Comparison of ENCODE assay signal across 9 cellular contexts in genomic region chrX:46791927-46792825, GRCh38. TPM values are rescaled to one million over a fixed set of nuclear protein-coding genes. Genes with fewer than 3 reads are reported as not detected.
DNase-seq lines count a peak whose midpoint lies in the region; ATAC-seq and TF ChIP-seq lines count a peak whose summit lies in the region.
"Had no signal": no experiment of that assay in that cellular context is flagged by ENCODE, and none has a peak within 500 bp of the region (broad histone marks: within the 10 kb centered on the region; RNA-seq: fewer than 3 reads in every experiment).

No MANE protein-coding gene starts in this region.

- H3K9me3 Mint-ChIP-seq in activated CD4-positive, alpha-beta T cell treated with anti-CD3 and anti-CD28 coated beads, Interleukin-2, amount 10 ng/mL, durations not matched to agents 24 days and 14 days = no peaks in the 10 kb centered on the region
- H3K9me3 Mint-ChIP-seq in stimulated activated naive B cell treated with anti-CD40 and anti-IgM and Interleukin-4, amounts not matched to agents 10 μg/mL and 1 μg/mL and 100 μg/mL, for 72 hours = no peaks in the 10 kb centered on the region

- H3K27me3 Mint-ChIP-seq in activated CD4-positive, alpha-beta T cell treated with anti-CD3 and anti-CD28 coated beads, Interleukin-2, amount 10 ng/mL, durations not matched to agents 24 days and 14 days = no peaks in the 10 kb centered on the region
- no peaks in the 10 kb centered on the region for H3K27me3 Mint-ChIP-seq in stimulated activated naive B cell treated with anti-CD40 and anti-IgM and Interleukin-4, amounts not matched to agents 10 μg/mL and 1 μg/mL and 100 μg/mL, for 72 hours

- intact Hi-C loops in activated CD4-positive, alpha-beta T cell treated with anti-CD3 and anti-CD28 coated beads, Interleukin-2, amount 10 ng/mL, durations not matched to agents 24 days and 14 days (cut with micrococcal nuclease) = loop anchor here (1.0 to 10.0 kb wide), 5 partner anchors 33 to 245 kb away; partner anchors contain the start of genes SLC9A7 and ZNF674

- H3K36me3 Mint-ChIP-seq in activated CD4-positive, alpha-beta T cell treated with anti-CD3 and anti-CD28 coated beads, Interleukin-2, amount 10 ng/mL, durations not matched to agents 24 days and 14 days (ENCODE audit: low read depth) = no peaks in the 10 kb centered on the region
- no peaks in the 10 kb centered on the region for H3K36me3 Mint-ChIP-seq in stimulated activated naive B cell treated with anti-CD40 and anti-IgM and Interleukin-4, amounts not matched to agents 10 μg/mL and 1 μg/mL and 100 μg/mL, for 72 hours

- H3K4me3 ChIP-seq in foreskin fibroblast (ENCODE audit: low read depth in 1 of 2, low read length in 2 of 2) = no peak overlapping the region
- H3K4me3 ChIP-seq: tibial nerve had no signal

- H3K4me3 Mint-ChIP-seq in activated CD4-positive, alpha-beta T cell treated with anti-CD3 and anti-CD28 coated beads, Interleukin-2, amount 10 ng/mL, durations not matched to agents 24 days and 14 days = no peak overlapping the region
- H3K4me3 Mint-ChIP-seq in stimulated activated naive B cell treated with anti-CD40 and anti-IgM and Interleukin-4, amounts not matched to agents 10 μg/mL and 1 μg/mL and 100 μg/mL, for 72 hours = peak overlapping the region; percentile 10 to 61

- TF ChIP-seq CTCF in foreskin fibroblast (IDR thresholded peaks at IDR 0.05; ENCODE audit: low read depth, low read length) = no peak

- ATAC-seq in stimulated activated naive B cell treated with anti-CD40 and anti-IgM and Interleukin-4, amounts not matched to agents 10 μg/mL and 1 μg/mL and 100 μg/mL, for 72 hours (replicated peaks) = peak; percentile 83 to 85
- ATAC-seq in GM21447 (IDR thresholded peaks at IDR 0.05; ENCODE audit: unreplicated experiment) (no peak), HG03457 (IDR thresholded peaks at IDR 0.05; ENCODE audit: unreplicated experiment) (no peak)

- H3K27ac Mint-ChIP-seq in activated CD4-positive, alpha-beta T cell treated with anti-CD3 and anti-CD28 coated beads, Interleukin-2, amount 10 ng/mL, durations not matched to agents 24 days and 14 days = peak overlapping the region; percentile 41
- H3K27ac Mint-ChIP-seq in stimulated activated naive B cell treated with anti-CD40 and anti-IgM and Interleukin-4, amounts not matched to agents 10 μg/mL and 1 μg/mL and 100 μg/mL, for 72 hours = peak overlapping the region; percentile 31

- H3K4me1 Mint-ChIP-seq in activated CD4-positive, alpha-beta T cell treated with anti-CD3 and anti-CD28 coated beads, Interleukin-2, amount 10 ng/mL, durations not matched to agents 24 days and 14 days = peaks cover 10% of the 10 kb centered on the region
- peaks cover 11 to 16% of the 10 kb centered on the region in 2 donors for H3K4me1 Mint-ChIP-seq in stimulated activated naive B cell treated with anti-CD40 and anti-IgM and Interleukin-4, amounts not matched to agents 10 μg/mL and 1 μg/mL and 100 μg/mL, for 72 hours

- peak; percentile 56 for DNase-seq in activated CD4-positive, alpha-beta T cell treated with anti-CD3 and anti-CD28 coated beads, Interleukin-2, amount 10 ng/mL, durations not matched to agents 24 days and 14 days
- no peak for DNase-seq in activated CD4-positive, alpha-beta T cell treated with anti-CD3 and anti-CD28 coated beads, Interleukin-2, amount 50 U/mL, for 1 hour
- DNase-seq in HT1080 (ENCODE audit: low read depth) = peak; percentile 92
- peak; percentile 49 for DNase-seq in UCSD-AML1 (lab: John Stamatoyannopoulos, UW; ENCODE audit: unreplicated experiment)
- DNase-seq in foreskin fibroblast = peak; percentile 86 to 89
- DNase-seq in stimulated activated naive B cell treated with anti-CD40 and anti-IgM and Interleukin-4, amounts not matched to agents 10 μg/mL and 1 μg/mL and 100 μg/mL, for 72 hours = no peak

RNA-seq across cellular contexts. Expression of gene SLC9A7, which starts 33.3 kb away (rescaled TPM):
- 37.7 and 43.8 TPM in 2 replicates for total RNA-seq in activated CD4-positive, alpha-beta T cell treated with anti-CD3 and anti-CD28 coated beads, Interleukin-2, amount 10 ng/mL, durations not matched to agents 24 days and 14 days
- total RNA-seq in HT1080 (2014; rRNA removed; shearing (Covaris generic)) = 18.4 and 22.8 TPM in 2 replicates
- polyA plus RNA-seq in HT1080 (2015; cell fraction: cytosol; rRNA removed) = 20.3 and 24.0 TPM in 2 replicates
- 30.7 and 30.8 TPM in 2 replicates for polyA plus RNA-seq in HT1080 (2015; cell fraction: nucleus; rRNA removed)

RNA-seq across cellular contexts. Expression of gene RP2, which starts 44.7 kb away (rescaled TPM):
- 6.3 and 7.6 TPM in 2 replicates for total RNA-seq in activated CD4-positive, alpha-beta T cell treated with anti-CD3 and anti-CD28 coated beads, Interleukin-2, amount 10 ng/mL, durations not matched to agents 24 days and 14 days
- 8.6 and 10.2 TPM in 2 replicates for total RNA-seq in HT1080 (2014; rRNA removed; shearing (Covaris generic))
- polyA plus RNA-seq in HT1080 (2015; cell fraction: cytosol; rRNA removed) = 10.2 and 12.1 TPM in 2 replicates
- 7.9 and 10.5 TPM in 2 replicates for polyA plus RNA-seq in HT1080 (2015; cell fraction: nucleus; rRNA removed)

Comparison
In these comparisons a context has a peak if more than half of its experiments do, and no peak if none do; other contexts are left out.
1. DNase-seq: peak in activated CD4-positive, alpha-beta T cell treated with anti-CD3 and anti-CD28 coated beads, Interleukin-2, amount 10 ng/mL, durations not matched to agents 24 days and 14 days (single experiment), HT1080 (single experiment), UCSD-AML1 (single experiment) and foreskin fibroblast (2 of 2); none in activated CD4-positive, alpha-beta T cell treated with anti-CD3 and anti-CD28 coated beads, Interleukin-2, amount 50 U/mL, for 1 hour (single experiment) and stimulated activated naive B cell treated with anti-CD40 and anti-IgM and Interleukin-4, amounts not matched to agents 10 μg/mL and 1 μg/mL and 100 μg/mL, for 72 hours (single experiment).
2. ATAC-seq: peak in stimulated activated naive B cell treated with anti-CD40 and anti-IgM and Interleukin-4, amounts not matched to agents 10 μg/mL and 1 μg/mL and 100 μg/mL, for 72 hours (2 of 2); none in GM21447 (single experiment) and HG03457 (single experiment).